Comparison of ENCODE assay signal across 8 cellular contexts in the genomic region with DNA sequence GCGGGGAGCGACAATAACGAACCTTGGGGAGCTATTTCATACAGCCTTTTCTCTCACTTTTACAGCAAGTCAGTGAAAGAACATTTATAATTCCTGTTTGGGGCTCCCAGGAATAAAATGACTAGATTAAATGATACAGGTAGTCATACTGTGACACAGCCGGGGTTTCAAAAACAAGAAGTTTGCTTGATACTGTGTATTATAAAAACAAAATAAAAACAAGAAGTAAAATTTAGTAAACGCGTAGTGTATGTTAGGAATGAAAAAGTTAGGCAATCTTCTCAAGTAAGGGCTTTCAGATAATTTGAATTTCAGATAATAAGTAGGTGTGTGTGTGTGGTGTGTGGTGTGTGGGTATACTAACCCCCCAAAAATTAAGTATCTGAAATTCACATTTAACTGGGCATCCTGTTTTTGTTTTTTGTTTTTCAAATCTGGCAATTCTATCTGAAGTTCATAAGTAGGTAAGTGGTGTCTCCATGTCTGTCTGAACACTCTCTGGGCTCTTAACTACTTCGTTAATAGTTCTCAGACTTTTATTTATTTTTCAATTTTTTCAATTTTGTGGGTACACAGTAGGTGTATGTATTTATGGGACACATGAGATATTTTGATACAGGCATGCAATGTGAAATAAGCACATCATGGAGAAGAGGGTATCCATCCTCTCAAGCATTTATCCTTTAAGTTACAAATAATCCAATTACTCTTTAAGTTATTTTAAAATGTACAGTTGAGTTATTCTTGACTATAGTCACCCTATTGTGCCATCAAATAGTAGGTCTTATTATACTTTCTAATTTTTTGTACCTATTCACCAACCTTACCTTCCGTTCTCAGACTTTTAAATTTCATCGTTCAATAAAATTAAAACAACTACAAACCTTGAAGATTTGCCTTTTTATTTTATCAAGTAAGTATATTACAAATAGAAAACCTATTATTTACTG. TPM values are rescaled to one million over a fixed set of nuclear protein-coding genes. Genes with fewer than 3 reads are reported as not detected.
A peak's percentile ranks its signal among the peaks of the same experiment; 100 is the strongest.
DNase-seq lines count a peak whose midpoint lies in the region; ATAC-seq and TF ChIP-seq lines count a peak whose summit lies in the region.
"Had no signal": no experiment of that assay in that cellular context is flagged by ENCODE, and none has a peak within 500 bp of the region (broad histone marks: within the 10 kb centered on the region; RNA-seq: fewer than 3 reads in every experiment).

No MANE protein-coding gene starts in this region.

- TF ChIP-seq CTCF in hepatocyte (IDR thresholded peaks at IDR 0.05; ENCODE audit: poor library complexity) = no peak

- H3K27me3 Mint-ChIP-seq in activated CD4-positive, alpha-beta memory T cell treated with anti-CD3 and anti-CD28 coated beads for 36 hours = peaks cover 5% of the 10 kb centered on the region

- H3K9me3 Mint-ChIP-seq in activated CD4-positive, alpha-beta memory T cell treated with anti-CD3 and anti-CD28 coated beads for 36 hours = no peaks in the 10 kb centered on the region
- H3K9me3 Mint-ChIP-seq in stimulated activated effector memory CD8-positive, alpha-beta T cell treated with anti-CD3 and anti-CD28 coated beads, Interleukin-12 subunit alpha, Interleukin-12 subunit beta, amount 100 ng/mL, for 72 hours = no peaks in the 10 kb centered on the region

- peaks cover 49% of the 10 kb centered on the region for H3K4me1 Mint-ChIP-seq in activated CD4-positive, alpha-beta memory T cell treated with anti-CD3 and anti-CD28 coated beads for 36 hours (ENCODE audit: low read depth)
- peaks cover 54% of the 10 kb centered on the region for H3K4me1 Mint-ChIP-seq in stimulated activated effector memory CD8-positive, alpha-beta T cell treated with anti-CD3 and anti-CD28 coated beads, Interleukin-12 subunit alpha, Interleukin-12 subunit beta, amount 100 ng/mL, for 72 hours

- H3K9me3 ChIP-seq in HUES48 (ENCODE audit: control insufficient read depth, insufficient read depth, low read length) (no peaks in the 10 kb centered on the region), hepatocyte (ENCODE audit: low read depth) (no peaks in the 10 kb centered on the region)

- H3K4me3 ChIP-seq in HUES48 (ENCODE audit: low read depth, low read length) = peak overlapping the region; percentile 30; the same call in 1 of the 2 replicates
- no peak overlapping the region for H3K4me3 ChIP-seq in hepatocyte

- peaks cover 13% of the 10 kb centered on the region for H3K36me3 Mint-ChIP-seq in activated CD4-positive, alpha-beta memory T cell treated with anti-CD3 and anti-CD28 coated beads for 36 hours
- H3K36me3 Mint-ChIP-seq in stimulated activated effector memory CD8-positive, alpha-beta T cell treated with anti-CD3 and anti-CD28 coated beads, Interleukin-12 subunit alpha, Interleukin-12 subunit beta, amount 100 ng/mL, for 72 hours = peaks cover 34% of the 10 kb centered on the region

- H3K79me2 ChIP-seq in hepatocyte = peaks cover 33% of the 10 kb centered on the region

- H3K27me3 ChIP-seq in HUES48 (ENCODE audit: control insufficient read depth, insufficient read depth, low read length) (peaks cover 13% of the 10 kb centered on the region; the same call in 1 of the 2 replicates), hepatocyte (peaks cover 50% of the 10 kb centered on the region)

- peaks cover 8% of the 10 kb centered on the region for H4K20me1 ChIP-seq in hepatocyte (ENCODE audit: insufficient read depth, poor library complexity, severe bottlenecking)

- no peaks in the 10 kb centered on the region for H3K9me2 ChIP-seq in hepatocyte (replicated peaks; ENCODE audit: insufficient read depth)

- H3K4me1 ChIP-seq in HUES48 (ENCODE audit: control insufficient read depth, insufficient read depth, low read length) (peaks cover 23% of the 10 kb centered on the region), hepatocyte (ENCODE audit: insufficient read depth) (peaks cover 12% of the 10 kb centered on the region)

- H3K27ac Mint-ChIP-seq in activated CD4-positive, alpha-beta memory T cell treated with anti-CD3 and anti-CD28 coated beads for 36 hours = no peak overlapping the region
- peak overlapping the region; percentile 99 for H3K27ac Mint-ChIP-seq in stimulated activated effector memory CD8-positive, alpha-beta T cell treated with anti-CD3 and anti-CD28 coated beads, Interleukin-12 subunit alpha, Interleukin-12 subunit beta, amount 100 ng/mL, for 72 hours

- H3K9ac ChIP-seq in HUES48 (ENCODE audit: low read depth, low read length) = no peak overlapping the region

- intact Hi-C loops in activated CD4-positive, alpha-beta memory T cell treated with anti-CD3 and anti-CD28 coated beads for 36 hours (cut with micrococcal nuclease) = loop anchor here (1.0 to 5.0 kb wide), 6 partner anchors 25 to 195 kb away; a partner anchor contains a TSS

- H3K27ac ChIP-seq in HUES48 (ENCODE audit: low read depth, low read length) (no peak overlapping the region), hepatocyte (no peak overlapping the region)

- no peak for ATAC-seq in stimulated activated effector memory CD8-positive, alpha-beta T cell treated with anti-CD3 and anti-CD28 coated beads, Interleukin-12 subunit alpha, Interleukin-12 subunit beta, amount 100 ng/mL, for 72 hours
- ATAC-seq in GM18511 (IDR thresholded peaks at IDR 0.05; ENCODE audit: unreplicated experiment) = no peak

- DNase-seq in activated CD4-positive, alpha-beta memory T cell treated with anti-CD3 and anti-CD28 coated beads for 36 hours = no peak
- no peak for DNase-seq in hepatocyte (ENCODE audit: low spot score)
- DNase-seq in stimulated activated effector memory CD8-positive, alpha-beta T cell treated with anti-CD3 and anti-CD28 coated beads, Interleukin-12 subunit alpha, Interleukin-12 subunit beta, amount 100 ng/mL, for 72 hours (ENCODE audit: low spot score in 2 of 2) = no peak
- DNase-seq in NAMALWA (ENCODE audit: low spot score) = no peak
- no peak for DNase-seq in AG20443 (ENCODE audit: low spot score)

- no peak overlapping the region for H2AFZ ChIP-seq in hepatocyte

- 48% methylated on average over 9 of the region's 9 CpGs for WGBS in hepatocyte (ENCODE audit: low lambda C conversion rate, missing lambda C conversion rate)

- POLR2A ChIA-PET in activated CD4-positive, alpha-beta memory T cell treated with anti-CD3 and anti-CD28 coated beads for 36 hours (lab: Charles Lee) = interaction anchor here (0.6 to 1.8 kb wide), 5 partner anchors 12 to 44 kb away, joined by 3 to 7 read pairs (median 5); a partner anchor contains a TSS

- H3K36me3 ChIP-seq in HUES48 (ENCODE audit: control insufficient read depth, insufficient read depth, low read length) = 0 out of 2 replicates have a peak, but pooled peaks cover 3% of the 10 kb centered on the region
- H3K36me3 ChIP-seq in hepatocyte (replicated peaks; ENCODE audit: insufficient read depth, low read depth) = no peaks in the 10 kb centered on the region

- CTCF ChIA-PET in activated CD4-positive, alpha-beta memory T cell treated with anti-CD3 and anti-CD28 coated beads for 36 hours (lab: Charles Lee) = interaction anchor here (1.0 to 2.2 kb wide), 6 partner anchors 22 to 88 kb away, joined by 3 to 10 read pairs (median 4); a partner anchor contains a TSS

- peak overlapping the region; percentile 97 for H3K4me3 Mint-ChIP-seq in activated CD4-positive, alpha-beta memory T cell treated with anti-CD3 and anti-CD28 coated beads for 36 hours
- H3K4me3 Mint-ChIP-seq in stimulated activated effector memory CD8-positive, alpha-beta T cell treated with anti-CD3 and anti-CD28 coated beads, Interleukin-12 subunit alpha, Interleukin-12 subunit beta, amount 100 ng/mL, for 72 hours = peak overlapping the region; percentile 97

- H3K4me2 ChIP-seq in hepatocyte = peak overlapping the region; percentile 67

RNA-seq across cellular contexts. Expression of a gene that starts 0.6 kb away (rescaled TPM):
- 10 to 100 TPM; 81.0 to 85.2 TPM for total RNA-seq in activated CD4-positive, alpha-beta memory T cell treated with anti-CD3 and anti-CD28 coated beads for 36 hours
- 122 and 124 TPM in 2 replicates for total RNA-seq in hepatocyte
- polyA plus RNA-seq in hepatocyte = 110 and 112 TPM in 2 replicates

RNA-seq across cellular contexts. Expression of a gene that starts 2.2 kb away (rescaled TPM):
- total RNA-seq in activated CD4-positive, alpha-beta memory T cell treated with anti-CD3 and anti-CD28 coated beads for 36 hours = under 1 TPM; 0.90 to 0.99 TPM
- total RNA-seq in hepatocyte = 0.03 and 0.16 TPM in 2 replicates
- 0.18 TPM in 2 replicates for polyA plus RNA-seq in hepatocyte
- total RNA-seq: LHCN-M2 had no signal

RNA-seq across cellular contexts. Expression of a gene that starts 25.0 kb away (rescaled TPM):
- total RNA-seq in activated CD4-positive, alpha-beta memory T cell treated with anti-CD3 and anti-CD28 coated beads for 36 hours = 10 to 100 TPM; 43.5 to 48.2 TPM
- 6.6 and 7.0 TPM in 2 replicates for total RNA-seq in hepatocyte
- polyA plus RNA-seq in hepatocyte = 35.2 and 39.8 TPM in 2 replicates

RNA-seq across cellular contexts. Expression of a gene that starts 27.3 kb away (rescaled TPM):
- 10 to 100 TPM; 24.1 to 25.2 TPM for total RNA-seq in activated CD4-positive, alpha-beta memory T cell treated with anti-CD3 and anti-CD28 coated beads for 36 hours
- 92.7 and 105 TPM in 2 replicates for total RNA-seq in hepatocyte
- 133 and 145 TPM in 2 replicates for polyA plus RNA-seq in hepatocyte

RNA-seq across cellular contexts. Expression of a gene that starts 43.4 kb away (rescaled TPM):
- 10 to 100 TPM; 17.8 to 20.6 TPM for total RNA-seq in activated CD4-positive, alpha-beta memory T cell treated with anti-CD3 and anti-CD28 coated beads for 36 hours
- 30.0 and 41.6 TPM in 2 replicates for total RNA-seq in hepatocyte
- polyA plus RNA-seq in hepatocyte = 32.3 and 34.2 TPM in 2 replicates
